Comparison of ENCODE assay signal across 16 cellular contexts in the genomic region with DNA sequence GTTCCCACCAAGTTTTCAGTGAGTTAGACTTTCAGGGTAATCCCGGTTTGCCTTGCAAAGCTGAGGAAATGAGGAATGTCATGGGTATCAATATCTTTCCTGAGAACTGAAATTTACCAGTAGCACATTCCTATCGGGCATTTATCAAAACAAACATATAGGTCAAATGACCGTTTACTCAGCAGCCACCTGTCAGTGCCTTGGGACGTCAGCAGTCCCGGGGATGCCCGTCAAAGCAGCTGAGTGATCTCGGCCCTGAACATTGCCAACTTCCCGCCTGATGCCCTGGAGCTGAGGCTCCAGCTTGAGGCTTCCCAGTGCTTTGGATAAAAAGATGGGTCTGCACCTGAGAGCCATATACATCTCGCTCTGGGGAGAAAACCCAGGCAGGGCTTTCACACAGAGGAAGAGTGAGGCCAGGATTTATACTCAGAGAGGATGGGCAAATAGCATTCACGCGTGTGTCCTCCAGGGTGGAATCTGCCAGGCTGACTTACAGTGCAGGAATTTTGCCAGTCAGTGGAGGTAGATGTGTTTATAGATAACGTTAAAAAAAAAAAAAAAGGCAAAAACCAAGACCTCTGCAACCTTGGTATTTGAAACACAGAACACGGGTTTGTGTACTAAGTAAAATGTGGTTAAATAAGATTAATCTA.
DNase-seq lines count a peak whose midpoint lies in the region; TF ChIP-seq lines count a peak whose summit lies in the region.
"Had no signal": no experiment of that assay in that cellular context is flagged by ENCODE, and none has a peak within 500 bp of the region (broad histone marks: within the 10 kb centered on the region; RNA-seq: fewer than 3 reads in every experiment).

No MANE protein-coding gene starts in this region.

- H3K4me3 Mint-ChIP-seq in chondrocyte (ENCODE audit: unreplicated experiment), result no peak overlapping the region
- H3K4me3 Mint-ChIP-seq: activated CD4-positive, alpha-beta T cell treated with anti-CD3 and anti-CD28 coated beads, Interleukin-2, amount 10 ng/mL, durations not matched to agents 24 days and 14 days; activated T-cell treated with anti-CD3 and anti-CD28 coated beads, Interleukin-2, amount 50 U/mL, for 24 hours; CD4-positive, alpha-beta memory T cell; T-helper 1 cell treated with Interleukin-12 subunit alpha and Interleukin-12 subunit beta and Interleukin-4 antibody, amounts not matched to agents 30 μg/mL and 1 μg/mL, for 36 hours had no signal

- H3K4me1 Mint-ChIP-seq in chondrocyte (ENCODE audit: low read depth), result peaks cover 42% of the 10 kb centered on the region
- H3K4me1 Mint-ChIP-seq: activated CD4-positive, alpha-beta T cell treated with anti-CD3 and anti-CD28 coated beads, Interleukin-2, amount 10 ng/mL, durations not matched to agents 24 days and 14 days had no signal

- H3K27me3 Mint-ChIP-seq in chondrocyte (ENCODE audit: low read depth), result no peaks in the 10 kb centered on the region
- H3K27me3 Mint-ChIP-seq: activated CD4-positive, alpha-beta T cell treated with anti-CD3 and anti-CD28 coated beads, Interleukin-2, amount 10 ng/mL, durations not matched to agents 24 days and 14 days had no signal

- H3K9me3 Mint-ChIP-seq in chondrocyte (ENCODE audit: low read depth), result no peaks in the 10 kb centered on the region
- H3K9me3 Mint-ChIP-seq: activated CD4-positive, alpha-beta T cell treated with anti-CD3 and anti-CD28 coated beads, Interleukin-2, amount 10 ng/mL, durations not matched to agents 24 days and 14 days; activated T-cell treated with anti-CD3 and anti-CD28 coated beads, Interleukin-2, amount 50 U/mL, for 24 hours; T-helper 1 cell treated with Interleukin-12 subunit alpha and Interleukin-12 subunit beta and Interleukin-4 antibody, amounts not matched to agents 30 μg/mL and 1 μg/mL, for 36 hours had no signal

- H3K27ac Mint-ChIP-seq in chondrocyte (ENCODE audit: unreplicated experiment), result peak overlapping the region; percentile 41
- H3K27ac Mint-ChIP-seq: activated CD4-positive, alpha-beta T cell treated with anti-CD3 and anti-CD28 coated beads, Interleukin-2, amount 10 ng/mL, durations not matched to agents 24 days and 14 days; activated T-cell treated with anti-CD3 and anti-CD28 coated beads, Interleukin-2, amount 50 U/mL, for 24 hours; CD4-positive, alpha-beta memory T cell; T-helper 1 cell treated with Interleukin-12 subunit alpha and Interleukin-12 subunit beta and Interleukin-4 antibody, amounts not matched to agents 30 μg/mL and 1 μg/mL, for 36 hours had no signal

- TF ChIP-seq CTCF in chondrocyte (IDR thresholded peaks at IDR 0.05), result no peak

- no peaks in the 10 kb centered on the region for H3K36me3 Mint-ChIP-seq in chondrocyte (ENCODE audit: low read depth)
- H3K36me3 Mint-ChIP-seq: CD4-positive, alpha-beta memory T cell had no signal

- DNase-seq in ELF-1 (ENCODE audit: low read depth, low spot score), result peak; percentile 12
- DNase-seq in NCI-H510A treated with DMSO at 0.1 percent for 48 hours (lab: John Stamatoyannopoulos, UW), result peak; percentile 74
- DNase-seq in chondrocyte (ENCODE audit: low spot score), result no peak
- DNase-seq in myocyte (ENCODE audit: low read depth), result peak; percentile 61
- DNase-seq in dedifferentiated amniotic fluid mesenchymal stem cell (ENCODE audit: extremely low spot score), result no peak
- no peak for DNase-seq in NCI-H446 (lab: John Stamatoyannopoulos, UW)
- DNase-seq in superior temporal gyrus (ENCODE audit: extremely low spot score), result no peak
- DNase-seq: activated CD4-positive, alpha-beta T cell treated with anti-CD3 and anti-CD28 coated beads, Interleukin-2, amount 10 ng/mL, durations not matched to agents 24 days and 14 days; activated T-cell treated with anti-CD3 and anti-CD28 coated beads, Interleukin-2, amount 50 U/mL, for 24 hours; CD4-positive, alpha-beta memory T cell; erythroblast; hippocampal formation; occipital lobe; OCI-M1; stimulated activated naive CD8-positive, alpha-beta T cell treated with anti-CD3 and anti-CD28 coated beads, Interleukin-15, Interleukin-2, amounts not matched to agents 100 U/mL and 50 U/mL, for 24 hours had no signal

Comparison
In these comparisons a context has a peak if more than half of its experiments do, and no peak if none do; other contexts are left out.
1. DNase-seq: peak in ELF-1 (single experiment), NCI-H510A treated with DMSO at 0.1 percent for 48 hours (single experiment) and myocyte (single experiment); none in chondrocyte (single experiment), dedifferentiated amniotic fluid mesenchymal stem cell (single experiment), NCI-H446 (0 of 2) and superior temporal gyrus (single experiment).